8 cellular contexts compared by ENCODE assay signal in genomic region chrX:23732704-23733103, GRCh38. TPM values are rescaled to one million over a fixed set of nuclear protein-coding genes. Genes with fewer than 3 reads are reported as not detected.
DNase-seq lines count a peak whose midpoint lies in the region; ATAC-seq, FAIRE-seq and TF ChIP-seq lines count a peak whose summit lies in the region.

No MANE protein-coding gene starts in this region.

- no peak for TF ChIP-seq POLR2A in spleen (IDR thresholded peaks at IDR 0.05)

- peaks cover 17% of the 10 kb centered on the region for H3K36me3 Mint-ChIP-seq in activated CD4-positive, alpha-beta T cell treated with anti-CD3 and anti-CD28 coated beads, Interleukin-2, amount 10 ng/mL, durations not matched to agents 7 days and 5 days (ENCODE audit: low read depth)
- peaks cover 29% of the 10 kb centered on the region for H3K36me3 Mint-ChIP-seq in GM23338 (ENCODE audit: low read depth)

- ATAC-seq in GM23338 (no peak; the same call in 2 of the 3 replicates), HG03571 (IDR thresholded peaks at IDR 0.05; ENCODE audit: unreplicated experiment) (peak; percentile 81), pancreas (no peak)

- CTCF ChIA-PET in activated CD4-positive, alpha-beta T cell treated with anti-CD3 and anti-CD28 coated beads, Interleukin-2, amount 10 ng/mL, durations not matched to agents 7 days and 5 days (lab: Charles Lee) = no interaction called here
- CTCF ChIA-PET in HEK293T (lab: Yijun Ruan, JAX) = no interaction called here

- H3K4me3 ChIP-seq in GM23338 (no peak overlapping the region), spleen (peak overlapping the region in 1 of 8 donors; percentile 20), pancreas (no peak overlapping the region)

- H3K9me3 Mint-ChIP-seq in activated CD4-positive, alpha-beta T cell treated with anti-CD3 and anti-CD28 coated beads, Interleukin-2, amount 10 ng/mL, durations not matched to agents 7 days and 5 days = no peaks in the 10 kb centered on the region
- no peaks in the 10 kb centered on the region for H3K9me3 Mint-ChIP-seq in GM23338

- peaks cover 23% of the 10 kb centered on the region for H3K79me2 ChIP-seq in GM23338 (replicated peaks; ENCODE audit: insufficient read depth)

- TF ChIP-seq CTCF in GM23338 (conservative IDR thresholded peaks at IDR 0.05; ENCODE audit: low read depth in 2 of 2) = no peak
- no peak for TF ChIP-seq CTCF in spleen (IDR thresholded peaks at IDR 0.05 in 8 of 11, conservative IDR thresholded peaks at IDR 0.05 in 3 of 11)
- TF ChIP-seq CTCF in pancreas (IDR thresholded peaks at IDR 0.05) = no peak

- H3K9me3 ChIP-seq in spleen (no peaks in the 10 kb centered on the region), pancreas (no peaks in the 10 kb centered on the region)

- peaks cover 23% of the 10 kb centered on the region for H3K4me1 Mint-ChIP-seq in activated CD4-positive, alpha-beta T cell treated with anti-CD3 and anti-CD28 coated beads, Interleukin-2, amount 10 ng/mL, durations not matched to agents 7 days and 5 days
- peaks cover 4% of the 10 kb centered on the region for H3K4me1 Mint-ChIP-seq in GM23338

- no peaks in the 10 kb centered on the region for H3K9me2 ChIP-seq in GM23338 (ENCODE audit: insufficient read depth)

- H3K27ac Mint-ChIP-seq in activated CD4-positive, alpha-beta T cell treated with anti-CD3 and anti-CD28 coated beads, Interleukin-2, amount 10 ng/mL, durations not matched to agents 7 days and 5 days = peak overlapping the region; percentile 81
- H3K27ac Mint-ChIP-seq in GM23338 = no peak overlapping the region

- FAIRE-seq in pancreas (lab: Jason Lieb, UNC) = no peak

- H3K27ac ChIP-seq in GM23338 (ENCODE audit: low read depth) (no peak overlapping the region), spleen (peak overlapping the region in 6 of 8 donors; percentile 6 to 59 (median 48)), pancreas (no peak overlapping the region)

- no peaks in the 10 kb centered on the region for H3K27me3 Mint-ChIP-seq in activated CD4-positive, alpha-beta T cell treated with anti-CD3 and anti-CD28 coated beads, Interleukin-2, amount 10 ng/mL, durations not matched to agents 7 days and 5 days
- H3K27me3 Mint-ChIP-seq in GM23338 (ENCODE audit: insufficient read depth, low read depth, poor library complexity) = peaks cover 1% of the 10 kb centered on the region

- H3K4me1 ChIP-seq in GM23338 (ENCODE audit: insufficient read depth) (peaks cover 4% of the 10 kb centered on the region; the same call in 1 of the 2 replicates), spleen (peaks cover 0 to 3% (median 0%) of the 10 kb centered on the region in 6 donors), pancreas (no peaks in the 10 kb centered on the region)

- DNase-seq in activated CD4-positive, alpha-beta T cell treated with anti-CD3 and anti-CD28 coated beads, Interleukin-2, amount 10 ng/mL, durations not matched to agents 7 days and 5 days = no peak
- no peak for DNase-seq in activated CD4-positive, alpha-beta T cell treated with anti-CD3 and anti-CD28 coated beads for 4 hours
- DNase-seq in GM23338 (ENCODE audit: low spot score) = no peak
- DNase-seq in spleen = no peak
- no peak for DNase-seq in ACHN
- DNase-seq in HEK293T (ENCODE audit: extremely low spot score) = no peak
- DNase-seq in pancreas = no peak

- H3F3A ChIP-seq in GM23338 (replicated peaks; ENCODE audit: low read depth) = no peaks in the 10 kb centered on the region

- in situ Hi-C loops in ACHN (cut with HindIII; ENCODE audit: low pct_ligation_motif_present, low pct_unique_long_range_greater_than_20kb, low sequenced_read_pairs) = no loop called here

- 37 to 56% (median 48%) methylated on average over 5 of the region's 5 CpGs for WGBS in spleen, 5 donors
- 64 to 87% methylated on average over 5 of the region's 5 CpGs for WGBS in pancreas, 2 donors

- no peaks in the 10 kb centered on the region for H4K20me1 ChIP-seq in GM23338 (replicated peaks; ENCODE audit: insufficient read depth)

- no peaks in the 10 kb centered on the region for H3K36me3 ChIP-seq in GM23338 (ENCODE audit: insufficient read depth)
- H3K36me3 ChIP-seq in spleen = peaks cover 0 to 51% (median 11%) of the 10 kb centered on the region in 6 donors
- no peaks in the 10 kb centered on the region for H3K36me3 ChIP-seq in pancreas

- H3K27me3 ChIP-seq in GM23338 (ENCODE audit: insufficient read depth) (no peaks in the 10 kb centered on the region), spleen (replicated peaks in 1 of 7) (no peaks in the 10 kb centered on the region), pancreas (no peaks in the 10 kb centered on the region)

- H3K4me2 ChIP-seq in GM23338 = 0 out of 2 replicates have a peak overlapping the region, but pooled peaks have one; percentile 27

- H3K4me3 Mint-ChIP-seq in activated CD4-positive, alpha-beta T cell treated with anti-CD3 and anti-CD28 coated beads, Interleukin-2, amount 10 ng/mL, durations not matched to agents 7 days and 5 days = peak overlapping the region; percentile 9
- H3K4me3 Mint-ChIP-seq in GM23338 = no peak overlapping the region

- intact Hi-C loops in spleen (cut with DNase I; ENCODE audit: low total_unique reads) (no loop called here), pancreas (cut with DNase I) (no loop called here)

- POLR2A ChIA-PET in activated CD4-positive, alpha-beta T cell treated with anti-CD3 and anti-CD28 coated beads, Interleukin-2, amount 10 ng/mL, durations not matched to agents 7 days and 5 days (lab: Charles Lee) = no interaction called here
- POLR2A ChIA-PET in HEK293T (lab: Yijun Ruan, JAX) = no interaction called here

- H2AFZ ChIP-seq in GM23338 = no peak overlapping the region

TF ChIP-seq in GM23338, 12 proteins besides CTCF, POLR2A, EP300 and RAD21 (continues in another document):
- no peak for TF ChIP-seq REST (IDR thresholded peaks at IDR 0.05; ENCODE audit: unreplicated experiment)

TF ChIP-seq in HEK293T, 16 proteins besides CTCF, POLR2A, EP300 and RAD21:
- TF ChIP-seq BHLHE40 (IDR thresholded peaks at IDR 0.05; ENCODE audit: borderline replicate concordance) (no peak), FOXA1 (IDR thresholded peaks at IDR 0.05) (no peak), ELF4 (IDR thresholded peaks at IDR 0.05) (no peak), NFRKB (IDR thresholded peaks at IDR 0.05) (no peak), LEF1 (IDR thresholded peaks at IDR 0.05; ENCODE audit: borderline replicate concordance) (no peak)

RNA-seq across cellular contexts. Expression of gene ACOT9, which starts 10.4 kb away (rescaled TPM):
- total RNA-seq in activated CD4-positive, alpha-beta T cell treated with anti-CD3 and anti-CD28 coated beads, Interleukin-2, amount 10 ng/mL, durations not matched to agents 7 days and 5 days = 10 to 100 TPM; 21.5 to 23.4 TPM
- total RNA-seq in GM23338 (2014; rRNA removed; shearing (Covaris generic)) = 34.3 and 35.4 TPM in 2 replicates
- polyA plus RNA-seq in GM23338 (2016; fragmentation: Nextera tagmentation; extraction: Ambion mirVana) = 23.5 and 28.5 TPM in 2 replicates
- 10 to 100 TPM; 29.4 to 43.1 (median 37.9) TPM for total RNA-seq in spleen
- polyA plus RNA-seq in spleen = 10 to 100 TPM; 25.7 to 46.9 (median 39.2) TPM
- total RNA-seq in pancreas = 10 to 100 TPM in 2 of 6 donors, 1 to 10 TPM in 4; 7.0 to 18.6 (median 9.8) TPM
- 10 to 100 TPM; 19.2 to 26.8 TPM for polyA plus RNA-seq in pancreas

RNA-seq across cellular contexts. Expression of gene SAT1, which starts 50.3 kb away (rescaled TPM):
- 10 to 100 TPM; 86.3 to 89.7 TPM for total RNA-seq in activated CD4-positive, alpha-beta T cell treated with anti-CD3 and anti-CD28 coated beads, Interleukin-2, amount 10 ng/mL, durations not matched to agents 7 days and 5 days
- total RNA-seq in GM23338 (2014; rRNA removed; shearing (Covaris generic)) = 44.1 and 54.5 TPM in 2 replicates
- polyA plus RNA-seq in GM23338 (2016; fragmentation: Nextera tagmentation; extraction: Ambion mirVana) = 91.9 and 101 TPM in 2 replicates
- 1,000 to 10,000 TPM in 3 of 7 donors, 100 to 1,000 TPM in 4; 714 to 2,832 (median 962) TPM for total RNA-seq in spleen
- 1,000 to 10,000 TPM in 2 of 3 donors, 100 to 1,000 TPM in 1; 809 to 1,355 (median 1,000) TPM for polyA plus RNA-seq in spleen
- 100 to 1,000 TPM in 2 of 6 donors, 10 to 100 TPM in 4; 51.1 to 376 (median 71.6) TPM for total RNA-seq in pancreas
- 100 to 1,000 TPM; 220 to 326 TPM for polyA plus RNA-seq in pancreas

Comparison
In these comparisons a context has a peak if more than half of its experiments do, and no peak if none do; other contexts are left out.
1. H3K27ac ChIP-seq: peak in spleen (6 of 8); none in GM23338 (single experiment) and pancreas (0 of 4).